In genomic region chr6:3280091-3280490, GRCh38 we compare ENCODE assay signal across 18 cellular contexts. TPM values are rescaled to one million over a fixed set of nuclear protein-coding genes. Genes with fewer than 3 reads are reported as not detected.
DNase-seq lines count a peak whose midpoint lies in the region; ATAC-seq and TF ChIP-seq lines count a peak whose summit lies in the region.
"Had no signal": no experiment of that assay in that cellular context is flagged by ENCODE, and none has a peak within 500 bp of the region (broad histone marks: within the 10 kb centered on the region; RNA-seq: fewer than 3 reads in every experiment).

No MANE protein-coding gene starts in this region.

- H3K36me3 Mint-ChIP-seq in brain, result peaks cover 28% of the 10 kb centered on the region

- H3K36me3 ChIP-seq in right atrium auricular region (no peaks in the 10 kb centered on the region), tibial artery (peaks cover 0 to 43% (median 0%) of the 10 kb centered on the region in 3 donors)
- H3K36me3 ChIP-seq: ascending aorta, BE2C had no signal

- TF ChIP-seq CTCF in right atrium auricular region (IDR thresholded peaks at IDR 0.05) (no peak), brain (conservative IDR thresholded peaks at IDR 0.05) (no peak), tibial artery (IDR thresholded peaks at IDR 0.05) (no peak), GM20000 (IDR thresholded peaks at IDR 0.05; ENCODE audit: extremely low read depth, missing control alignments) (no peak)

- DNase-seq in Right ventricle myocardium superior, result peak; percentile 38
- DNase-seq in right atrium auricular region (ENCODE audit: low spot score), result no peak
- peak; percentile 22 for DNase-seq in mesenteric fat pad (ENCODE audit: low spot score)
- DNase-seq in tibial artery, result peak; percentile 21 to 66
- no peak for DNase-seq in globus pallidus (ENCODE audit: low spot score)
- no peak for DNase-seq in GM20000 (ENCODE audit: low spot score)

- no peak overlapping the region for H3K4me3 Mint-ChIP-seq in brain
- H3K4me3 Mint-ChIP-seq: activated CD4-positive, alpha-beta memory T cell treated with anti-CD3 and anti-CD28 coated beads for 36 hours; activated naive CD8-positive, alpha-beta T cell treated with anti-CD3 and anti-CD28 coated beads for 36 hours; nephron progenitor cell; T-cell had no signal

- H3K27me3 Mint-ChIP-seq in brain, result no peaks in the 10 kb centered on the region
- H3K27me3 Mint-ChIP-seq: activated CD4-positive, alpha-beta memory T cell treated with anti-CD3 and anti-CD28 coated beads for 36 hours; activated naive CD8-positive, alpha-beta T cell treated with anti-CD3 and anti-CD28 coated beads for 36 hours; T-cell had no signal

- H3K4me3 ChIP-seq in right atrium auricular region (no peak overlapping the region), tibial artery (no peak overlapping the region)
- H3K4me3 ChIP-seq: ascending aorta, GM23248, mucosa of descending colon, SJSA1, stomach had no signal

- H3K27ac Mint-ChIP-seq in brain, result peak overlapping the region in 4 of 5 experiments; percentile 64 to 83 (median 76)
- H3K27ac Mint-ChIP-seq: activated CD4-positive, alpha-beta memory T cell treated with anti-CD3 and anti-CD28 coated beads for 36 hours; activated naive CD8-positive, alpha-beta T cell treated with anti-CD3 and anti-CD28 coated beads for 36 hours; nephron progenitor cell; T-cell had no signal

- H3K9me3 ChIP-seq in right atrium auricular region, result no peaks in the 10 kb centered on the region
- H3K9me3 ChIP-seq in tibial artery, result no peaks in the 10 kb centered on the region
- H3K9me3 ChIP-seq: ascending aorta, BE2C, mucosa of descending colon, stomach had no signal

- H3K27ac ChIP-seq in right atrium auricular region (no peak overlapping the region), tibial artery (no peak overlapping the region)
- H3K27ac ChIP-seq: ascending aorta, SJSA1, stomach had no signal

- H3K4me1 ChIP-seq in right atrium auricular region (peaks cover 0 to 22% of the 10 kb centered on the region in 2 donors), tibial artery (peaks cover 0 to 23% (median 10%) of the 10 kb centered on the region in 4 donors)
- H3K4me1 ChIP-seq: SJSA1 had no signal

- ATAC-seq in Right ventricle myocardium superior (ENCODE audit: poor library complexity) (no peak), GM21423 (IDR thresholded peaks at IDR 0.05; ENCODE audit: unreplicated experiment) (no peak)

- intact Hi-C loops in Right ventricle myocardium superior (cut with DNase I), result loop anchor here (5.0 kb wide), 1 partner anchor 177 kb away; the partner anchor contains the start of gene SLC22A23
- intact Hi-C loops in tibial artery (cut with DNase I; ENCODE audit: low total_unique reads), result loop anchor here (2.0 to 10.0 kb wide), 3 partner anchors 175 to 705 kb away; partner anchors contain the start of gene SLC22A23

- peaks cover 54% of the 10 kb centered on the region for H3K4me1 Mint-ChIP-seq in brain

- H3K27me3 ChIP-seq in right atrium auricular region (no peaks in the 10 kb centered on the region), tibial artery (no peaks in the 10 kb centered on the region)
- H3K27me3 ChIP-seq: ascending aorta, BE2C, SJSA1, stomach had no signal

- H3K9me3 Mint-ChIP-seq in brain, result no peaks in the 10 kb centered on the region
- H3K9me3 Mint-ChIP-seq: activated CD4-positive, alpha-beta memory T cell treated with anti-CD3 and anti-CD28 coated beads for 36 hours; activated naive CD8-positive, alpha-beta T cell treated with anti-CD3 and anti-CD28 coated beads for 36 hours; nephron progenitor cell; T-cell had no signal

RNA-seq across cellular contexts. Expression of gene PSMG4, which starts 21.3 kb away (rescaled TPM):
- total RNA-seq in Right ventricle myocardium superior, result 8.9 TPM
- total RNA-seq in right atrium auricular region, result 10 to 100 TPM in 1 of 2 donors, 1 to 10 TPM in 1; 4.4 to 10.4 TPM
- 20.5 TPM for polyA plus RNA-seq in brain (ENCODE audit: insufficient read depth, low read depth, low replicate concordance)
- 18.7 TPM for total RNA-seq in mesenteric fat pad

RNA-seq across cellular contexts. Expression of gene TUBB2B, which starts 52.6 kb away (rescaled TPM):
- 1.3 TPM for total RNA-seq in Right ventricle myocardium superior
- 1 to 10 TPM; 2.2 to 2.4 TPM for total RNA-seq in right atrium auricular region
- polyA plus RNA-seq in brain (ENCODE audit: insufficient read depth, low read depth, low replicate concordance), result 1,989 TPM
- total RNA-seq in mesenteric fat pad, result 12.2 TPM
- total RNA-seq: ascending aorta had no signal

Comparison
In these comparisons a context has a peak if more than half of its experiments do, and no peak if none do; other contexts are left out.
1. DNase-seq: peak in Right ventricle myocardium superior (single experiment), mesenteric fat pad (single experiment) and tibial artery (2 of 2); none in right atrium auricular region (single experiment), globus pallidus (single experiment) and GM20000 (single experiment).